In the genomic region with DNA sequence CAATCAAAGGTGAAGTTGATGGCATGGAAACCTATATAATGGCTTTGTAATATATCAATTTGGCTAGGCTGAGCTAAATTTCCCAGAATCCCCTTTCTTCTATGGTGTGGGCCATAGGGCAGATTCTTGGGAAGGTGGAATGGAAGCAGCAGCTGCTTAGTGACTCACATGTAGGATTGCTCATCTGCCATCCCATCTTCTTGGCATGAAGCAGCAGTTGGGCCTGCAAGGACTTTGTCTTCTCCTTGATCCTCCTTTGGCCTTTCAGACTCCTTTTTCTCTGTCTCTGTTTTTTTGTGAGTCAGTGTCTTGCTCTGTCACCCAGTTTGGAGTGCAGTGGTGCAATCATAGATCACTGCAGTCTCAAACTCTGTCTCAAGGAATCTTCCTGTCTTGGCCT, we compare ENCODE assay signal across 24 cellular contexts. TPM values are rescaled to one million over a fixed set of nuclear protein-coding genes. Genes with fewer than 3 reads are reported as not detected.
DNase-seq lines count a peak whose midpoint lies in the region; ATAC-seq and TF ChIP-seq lines count a peak whose summit lies in the region.
"Had no signal": no experiment of that assay in that cellular context is flagged by ENCODE, and none has a peak within 500 bp of the region (broad histone marks: within the 10 kb centered on the region; RNA-seq: fewer than 3 reads in every experiment).

No MANE protein-coding gene starts in this region.

- H2BK5ac ChIP-seq in mesenchymal stem cell (ENCODE audit: low read depth, low read length, poor library complexity, severe bottlenecking): no peak overlapping the region

- no peak overlapping the region for H3K14ac ChIP-seq in mesenchymal stem cell (ENCODE audit: low read length in 2 of 2)

- H4K8ac ChIP-seq in mesenchymal stem cell (ENCODE audit: low read length): no peak overlapping the region

- H3K4me1 ChIP-seq in mammary epithelial cell (ENCODE audit: insufficient read depth, low read length) (no peaks in the 10 kb centered on the region), mesenchymal stem cell (ENCODE audit: control insufficient read depth, insufficient read depth, low read depth, low read length) (no peaks in the 10 kb centered on the region), Caco-2 (no peaks in the 10 kb centered on the region)
- H3K4me1 ChIP-seq: adrenal gland, tibial nerve had no signal

- no peak overlapping the region for H4K91ac ChIP-seq in mesenchymal stem cell (ENCODE audit: low read length)

- dilution Hi-C loops in mammary epithelial cell (cut with HindIII; ENCODE audit: low sequenced_read_pairs): no loop called here

- in situ Hi-C loops in mammary epithelial cell (cut with MboI; ENCODE audit: low sequenced_read_pairs in 2 of 2): no loop called here

- no peaks in the 10 kb centered on the region for H3K9me3 Mint-ChIP-seq in chondrocyte (ENCODE audit: low read depth)
- no peaks in the 10 kb centered on the region for H3K9me3 Mint-ChIP-seq in Caco-2 (ENCODE audit: unreplicated experiment)
- H3K9me3 Mint-ChIP-seq: mesothelial cell of epicardium; nephron progenitor cell; stimulated activated naive CD8-positive, alpha-beta T cell treated with anti-CD3 and anti-CD28 coated beads, Interleukin-15, Interleukin-2, amounts not matched to agents 100 ng/mL and 50 ng/mL, for 24 hours had no signal

- BruUV-seq in mammary epithelial cell (replicated peaks; lab: Mats Ljungman, UMichigan) (no TSS peak), Caco-2 (replicated peaks; lab: Mats Ljungman, UMichigan) (no TSS peak)

- no peak overlapping the region for H3K27ac Mint-ChIP-seq in chondrocyte (ENCODE audit: unreplicated experiment)
- no peak overlapping the region for H3K27ac Mint-ChIP-seq in Caco-2 (ENCODE audit: unreplicated experiment)
- H3K27ac Mint-ChIP-seq: activated CD8-positive, alpha-beta T cell treated with anti-CD3 and anti-CD28 coated beads, Interleukin-2, amount 10 ng/mL, durations not matched to agents 7 days and 5 days; CD8-positive, alpha-beta memory T cell; mesothelial cell of epicardium; nephron progenitor cell; stimulated activated naive CD8-positive, alpha-beta T cell treated with anti-CD3 and anti-CD28 coated beads, Interleukin-15, Interleukin-2, amounts not matched to agents 100 ng/mL and 50 ng/mL, for 24 hours had no signal

- H3K79me1 ChIP-seq in mesenchymal stem cell (replicated peaks; ENCODE audit: low read length, poor library complexity, severe bottlenecking): no peaks in the 10 kb centered on the region

- H3K9me3 ChIP-seq in mammary epithelial cell (replicated peaks; ENCODE audit: insufficient read depth, low read length): no peaks in the 10 kb centered on the region
- H3K9me3 ChIP-seq in mesenchymal stem cell (ENCODE audit: control insufficient read depth, low read length): no peaks in the 10 kb centered on the region
- no peaks in the 10 kb centered on the region for H3K9me3 ChIP-seq in Caco-2
- H3K9me3 ChIP-seq: adrenal gland, tibial nerve had no signal

- no peak overlapping the region for H2BK120ac ChIP-seq in mesenchymal stem cell (ENCODE audit: low read depth, low read length)

- no peak for ATAC-seq in HG02938 (IDR thresholded peaks at IDR 0.05; ENCODE audit: unreplicated experiment)
- ATAC-seq: activated CD8-positive, alpha-beta T cell treated with anti-CD3 and anti-CD28 coated beads, Interleukin-2, amount 10 ng/mL, durations not matched to agents 7 days and 5 days; left colon had no signal

- DNase-seq in EH (ENCODE audit: low read depth) (peak; percentile 70), LHCN-M2 (ENCODE audit: low read depth) (peak; percentile 94), mammary epithelial cell (peak; percentile 29), mesenchymal stem cell (peak; percentile 4), chondrocyte (ENCODE audit: low spot score) (no peak), Caco-2 (no peak)
- no peak for DNase-seq in effector CD4-positive, alpha-beta T cell
- DNase-seq: activated CD4-positive, CD25-positive, alpha-beta regulatory T cell; activated CD8-positive, alpha-beta T cell treated with anti-CD3 and anti-CD28 coated beads, Interleukin-2, amount 10 ng/mL, durations not matched to agents 7 days and 5 days; activated T-cell treated with anti-CD3 and anti-CD28 coated beads, Interleukin-2, amount 50 U/mL, for 1 hour; adrenal gland; AML-193; caudate nucleus; CD8-positive, alpha-beta memory T cell; dorsolateral prefrontal cortex; left colon; NCI-H187; NCI-H82; nephron progenitor cell; posterior cingulate gyrus had no signal

- no peak overlapping the region for H2AK5ac ChIP-seq in mesenchymal stem cell (ENCODE audit: low read length, severe bottlenecking)

- H3K4me3 Mint-ChIP-seq in chondrocyte (ENCODE audit: unreplicated experiment) (no peak overlapping the region), Caco-2 (ENCODE audit: unreplicated experiment) (no peak overlapping the region)
- H3K4me3 Mint-ChIP-seq: activated CD8-positive, alpha-beta T cell treated with anti-CD3 and anti-CD28 coated beads, Interleukin-2, amount 10 ng/mL, durations not matched to agents 7 days and 5 days; CD8-positive, alpha-beta memory T cell; mesothelial cell of epicardium; nephron progenitor cell; stimulated activated naive CD8-positive, alpha-beta T cell treated with anti-CD3 and anti-CD28 coated beads, Interleukin-15, Interleukin-2, amounts not matched to agents 100 ng/mL and 50 ng/mL, for 24 hours had no signal

- H3K27me3 Mint-ChIP-seq in chondrocyte (ENCODE audit: low read depth): peaks cover 2% of the 10 kb centered on the region
- H3K27me3 Mint-ChIP-seq in Caco-2 (ENCODE audit: insufficient read depth, unreplicated experiment): no peaks in the 10 kb centered on the region

- H3K23ac ChIP-seq in mesenchymal stem cell (ENCODE audit: low read length in 2 of 2): no peak overlapping the region

- TF ChIP-seq CTCF in mammary epithelial cell (conservative IDR thresholded peaks at IDR 0.05 in 1 of 2, IDR thresholded peaks at IDR 0.05 in 1 of 2; ENCODE audit: extremely low read depth in 1 of 2, insufficient read depth in 1 of 2, low read depth in 1 of 2, low read length in 2 of 2) (no peak), chondrocyte (IDR thresholded peaks at IDR 0.05) (no peak), Caco-2 (IDR thresholded peaks at IDR 0.05; ENCODE audit: insufficient read depth in 1 of 2, low read depth in 1 of 2, low read length in 1 of 2, severe bottlenecking in 1 of 2, unreplicated experiment in 1 of 2) (no peak)

- H3K9ac ChIP-seq in mammary epithelial cell (ENCODE audit: insufficient read depth, low read length): no peak overlapping the region
- H3K9ac ChIP-seq in mesenchymal stem cell (ENCODE audit: low read length): no peak overlapping the region

- no peak overlapping the region for H2BK12ac ChIP-seq in mesenchymal stem cell (ENCODE audit: low read length in 2 of 2)

- H2AFZ ChIP-seq in mammary epithelial cell (ENCODE audit: low read depth, low read length) (no peak overlapping the region), mesenchymal stem cell (ENCODE audit: low read depth, low read length) (no peak overlapping the region)

- no peaks in the 10 kb centered on the region for H3K36me3 ChIP-seq in mammary epithelial cell (ENCODE audit: insufficient read depth, low read length)
- H3K36me3 ChIP-seq in mesenchymal stem cell (ENCODE audit: control insufficient read depth in 1 of 2, insufficient read depth in 2 of 2, low read depth in 1 of 2, low read length in 2 of 2): no peaks in the 10 kb centered on the region
- H3K36me3 ChIP-seq in Caco-2 (ENCODE audit: control insufficient read depth, insufficient read depth, low read length): no peaks in the 10 kb centered on the region
- H3K36me3 ChIP-seq: adrenal gland, tibial nerve had no signal

- H3K4me3 ChIP-seq in mammary epithelial cell (replicated peaks in 1 of 3; ENCODE audit: insufficient read depth in 1 of 3, low read depth in 2 of 3, low read length in 3 of 3): no peak overlapping the region
- no peak overlapping the region for H3K4me3 ChIP-seq in mesenchymal stem cell (ENCODE audit: insufficient read depth in 1 of 2, low read depth in 1 of 2, low read length in 2 of 2)
- H3K4me3 ChIP-seq in Caco-2 (ENCODE audit: low read depth, low read length): no peak overlapping the region
- H3K4me3 ChIP-seq: adrenal gland, dorsolateral prefrontal cortex, tibial nerve had no signal

- H3K27me3 ChIP-seq in mammary epithelial cell (ENCODE audit: insufficient read depth, low read length): peaks cover 2% of the 10 kb centered on the region
- no peaks in the 10 kb centered on the region for H3K27me3 ChIP-seq in mesenchymal stem cell (ENCODE audit: control insufficient read depth in 1 of 2, insufficient read depth in 1 of 2, low read length in 2 of 2)
- no peaks in the 10 kb centered on the region for H3K27me3 ChIP-seq in Caco-2 (replicated peaks; ENCODE audit: control insufficient read depth, insufficient read depth, low read length)
- H3K27me3 ChIP-seq: adrenal gland, tibial nerve had no signal

- H4K20me1 ChIP-seq in mammary epithelial cell (ENCODE audit: insufficient read depth, low read length): no peaks in the 10 kb centered on the region

- POLR2A ChIA-PET in Caco-2 (lab: Charles Lee): no interaction called here

- H3K27ac ChIP-seq in mammary epithelial cell (ENCODE audit: insufficient read depth, low read depth, low read length) (no peak overlapping the region), mesenchymal stem cell (ENCODE audit: low read length, poor library complexity, severe bottlenecking) (no peak overlapping the region)
- H3K27ac ChIP-seq: adrenal gland, dorsolateral prefrontal cortex, tibial nerve had no signal

- CTCF ChIA-PET in mammary epithelial cell (lab: Charles Lee; ENCODE audit: low non-redundant PET) (no interaction called here), Caco-2 (lab: Charles Lee) (no interaction called here)

- no peak overlapping the region for H3K4me2 ChIP-seq in mammary epithelial cell (ENCODE audit: insufficient read depth, low read depth, low read length)
- H3K4me2 ChIP-seq in mesenchymal stem cell (ENCODE audit: low read length, poor library complexity, severe bottlenecking): no peak overlapping the region

- no peaks in the 10 kb centered on the region for H3K36me3 Mint-ChIP-seq in chondrocyte (ENCODE audit: low read depth)
- H3K36me3 Mint-ChIP-seq in Caco-2 (ENCODE audit: insufficient read depth, unreplicated experiment): no peaks in the 10 kb centered on the region
- H3K36me3 Mint-ChIP-seq: CD8-positive, alpha-beta memory T cell; mesothelial cell of epicardium had no signal

- no peak overlapping the region for H2BK15ac ChIP-seq in mesenchymal stem cell (ENCODE audit: low read depth, poor library complexity, severe bottlenecking)

- no peak overlapping the region for H3K4ac ChIP-seq in mesenchymal stem cell (ENCODE audit: low read depth in 1 of 2, low read length in 2 of 2)

- H3K79me2 ChIP-seq in mammary epithelial cell (ENCODE audit: insufficient read depth, low read length): no peaks in the 10 kb centered on the region

- H3K4me1 Mint-ChIP-seq in chondrocyte (ENCODE audit: low read depth): peaks cover 8% of the 10 kb centered on the region
- peaks cover 4% of the 10 kb centered on the region for H3K4me1 Mint-ChIP-seq in Caco-2 (ENCODE audit: low read depth, unreplicated experiment)
- H3K4me1 Mint-ChIP-seq: CD8-positive, alpha-beta memory T cell; mesothelial cell of epicardium had no signal

- intact Hi-C loops in mammary epithelial cell (cut with micrococcal nuclease): no loop called here
- intact Hi-C loops in Caco-2 (cut with micrococcal nuclease; ENCODE audit: unreplicated experiment): no loop called here

- no peak overlapping the region for H3K18ac ChIP-seq in mesenchymal stem cell (ENCODE audit: low read depth in 1 of 2, low read length in 2 of 2)

RNA-seq across cellular contexts. Expression of a gene that starts 52.6 kb away (rescaled TPM):
- total RNA-seq in LHCN-M2 (2014; rRNA removed) (8.6 and 8.8 TPM in 2 replicates), mammary epithelial cell (1 to 10 TPM; 4.3 to 5.0 TPM), chondrocyte (4.5 to 10.1 TPM (median 5.1 TPM) in 3 replicates), Caco-2 (2022) (6.8 and 7.3 TPM in 2 replicates)
- 1.3 TPM for polyA plus RNA-seq in LHCN-M2 (2012)
- polyA plus RNA-seq in mammary epithelial cell: 1.2 TPM
- polyA minus RNA-seq in mammary epithelial cell: 0.10 TPM
- 4.2 TPM for polyA plus RNA-seq in mesenchymal stem cell (2013, experiment 1 of 2)
- polyA plus RNA-seq in mesenchymal stem cell (2013, experiment 2 of 2): 3.8 TPM

Comparison
In these comparisons a context has a peak if more than half of its experiments do, and no peak if none do; other contexts are left out.
1. DNase-seq: peak in EH (single experiment), LHCN-M2 (single experiment), mammary epithelial cell (single experiment) and mesenchymal stem cell (single experiment); none in chondrocyte (single experiment), effector CD4-positive, alpha-beta T cell (single experiment) and Caco-2 (0 of 2).